8 cellular contexts compared by ENCODE assay signal in the genomic region with DNA sequence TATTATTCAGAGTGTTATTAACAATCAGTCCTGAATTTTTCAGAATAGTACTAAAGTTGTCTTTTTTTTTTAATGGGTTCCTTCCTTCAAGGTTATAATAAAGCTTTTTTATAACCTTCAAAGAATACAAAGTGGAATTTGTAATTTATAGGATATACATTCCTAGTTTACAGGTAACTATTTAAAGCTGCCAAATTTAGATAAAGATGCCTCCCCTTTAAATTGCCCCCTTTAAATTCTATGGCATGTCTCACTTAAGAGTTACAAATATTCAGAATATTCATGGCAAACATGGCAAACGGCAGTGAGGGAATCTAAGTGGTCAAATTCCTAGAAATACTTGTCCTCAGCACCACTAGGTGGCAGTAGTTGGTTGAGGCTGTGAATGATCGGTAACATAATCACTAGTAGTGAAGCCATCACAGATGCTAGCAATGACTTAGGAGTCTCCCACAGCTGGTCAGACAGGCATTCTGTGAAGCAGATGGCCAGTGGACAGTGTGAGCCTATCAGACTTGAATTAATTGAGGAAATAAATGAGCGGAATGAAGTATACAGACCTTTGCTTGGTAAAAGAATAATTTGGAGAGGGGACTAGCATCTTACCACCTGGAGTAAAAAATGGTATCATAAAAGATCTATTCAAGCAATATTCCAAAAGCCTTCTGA.
A peak's percentile ranks its signal among the peaks of the same experiment; 100 is the strongest.
DNase-seq lines count a peak whose midpoint lies in the region; ATAC-seq and TF ChIP-seq lines count a peak whose summit lies in the region.

No MANE protein-coding gene starts in this region.

- H3K9me3 ChIP-seq in adrenal gland (replicated peaks in 1 of 3) (no peaks in the 10 kb centered on the region), right cardiac atrium (ENCODE audit: control insufficient read depth, low read length) (no peaks in the 10 kb centered on the region), sigmoid colon (no peaks in the 10 kb centered on the region)

- TF ChIP-seq EP300 in sigmoid colon (IDR thresholded peaks at IDR 0.05) = no peak

- peaks cover 0 to 77% of the 10 kb centered on the region in 2 donors for H3K36me3 ChIP-seq in adrenal gland (replicated peaks in 1 of 2)
- H3K36me3 ChIP-seq in sigmoid colon = peaks cover 36 to 98% (median 73%) of the 10 kb centered on the region in 4 donors

- no peak overlapping the region for H3K4me3 ChIP-seq in adrenal gland
- H3K4me3 ChIP-seq in right cardiac atrium (ENCODE audit: low read length) = no peak overlapping the region
- H3K4me3 ChIP-seq in sigmoid colon = no peak overlapping the region

- TF ChIP-seq POLR2A in adrenal gland (IDR thresholded peaks at IDR 0.05) (no peak), sigmoid colon (IDR thresholded peaks at IDR 0.05) (no peak)

- ATAC-seq in HG02642 (IDR thresholded peaks at IDR 0.05; ENCODE audit: poor library complexity, unreplicated experiment) = peak; percentile 82
- ATAC-seq in right cardiac atrium = peak; percentile 48 to 65
- no peak for ATAC-seq in GM21447 (IDR thresholded peaks at IDR 0.05; ENCODE audit: unreplicated experiment)

- H3K27ac ChIP-seq in adrenal gland (no peak overlapping the region), right cardiac atrium (ENCODE audit: low read length) (no peak overlapping the region), sigmoid colon (peak overlapping the region; percentile 34 to 50 (median 46))

- H3K27me3 ChIP-seq in adrenal gland = no peaks in the 10 kb centered on the region
- H3K27me3 ChIP-seq in right cardiac atrium (ENCODE audit: control insufficient read depth, insufficient read depth) = no peaks in the 10 kb centered on the region
- H3K27me3 ChIP-seq in sigmoid colon = no peaks in the 10 kb centered on the region

- peak; percentile 79 for TF ChIP-seq CTCF in GM12872 (IDR thresholded peaks at IDR 0.05; ENCODE audit: insufficient read depth, low read depth, low read length)
- peak; percentile 61 to 82 (median 78) for TF ChIP-seq CTCF in adrenal gland (IDR thresholded peaks at IDR 0.05)
- TF ChIP-seq CTCF in sigmoid colon (IDR thresholded peaks at IDR 0.05) = peak; percentile 64 to 74 (median 67)

- DNase-seq in NCI-H1105 (lab: John Stamatoyannopoulos, UW) (peak; percentile 32), SKM-1 (lab: John Stamatoyannopoulos, UW; ENCODE audit: unreplicated experiment) (peak; percentile 43), adrenal gland (peak; percentile 51 to 77 (median 68)), right cardiac atrium (peak in 1 of 3 donors; percentile 32), sigmoid colon (no peak)

- intact Hi-C loops in adrenal gland (cut with DNase I) (loop anchor here (5.0 to 10.0 kb wide), 2 partner anchors 561 to 569 kb away; no protein-coding TSS in a partner anchor), right cardiac atrium (cut with DNase I) (loop anchor here in 3 of 4 donors (5.0 to 10.0 kb wide), 4 partner anchors 339 to 564 kb away; no protein-coding TSS in a partner anchor), sigmoid colon (cut with DNase I) (loop anchor here (2.0 to 10.0 kb wide), 5 partner anchors 91 to 559 kb away; partner anchors contain the start of genes CBR4 and SH3RF1)

- WGBS in adrenal gland, 4 donors = 9 to 23% (median 12%) methylated on average over 3 of the region's 3 CpGs
- WGBS in right cardiac atrium = 12% methylated on average over 3 of the region's 3 CpGs
- 14 to 18% methylated on average over 3 of the region's 3 CpGs for WGBS in sigmoid colon, 2 donors

- H3K4me1 ChIP-seq in adrenal gland (replicated peaks in 1 of 2) = no peaks in the 10 kb centered on the region
- H3K4me1 ChIP-seq in right cardiac atrium (ENCODE audit: control insufficient read depth, insufficient read depth, low read length) = no peaks in the 10 kb centered on the region
- H3K4me1 ChIP-seq in sigmoid colon = peaks cover 0 to 30% (median 26%) of the 10 kb centered on the region in 4 donors

Comparison
In these comparisons a context has a peak if more than half of its experiments do, and no peak if none do; other contexts are left out.
1. H3K27ac ChIP-seq: peak in sigmoid colon (4 of 4); none in adrenal gland (0 of 5) and right cardiac atrium (single experiment).
2. Peak in every context shown above with its lines, with median percentiles within 50 percentile points of each other: CTCF ChIP-seq.